Comparison of ENCODE assay signal across 24 cellular contexts in genomic region chr12:125201940-125202339, GRCh38. TPM values are rescaled to one million over a fixed set of nuclear protein-coding genes. Genes with fewer than 3 reads are reported as not detected.
"Had no signal": no experiment of that assay in that cellular context is flagged by ENCODE, and none has a peak within 500 bp of the region (broad histone marks: within the 10 kb centered on the region; RNA-seq: fewer than 3 reads in every experiment).

No MANE protein-coding gene starts in this region.

- H3K9me3 ChIP-seq: ovary, right atrium auricular region, right lobe of liver, transverse colon, upper lobe of right lung had no signal

- FAIRE-seq: islet of Langerhans, urothelium cell line had no signal

- ATAC-seq: natural killer cell; right lobe of liver; stimulated activated memory B cell treated with anti-CD40 and anti-IgM and Interleukin-4, amounts not matched to agents 10 μg/mL and 1 μg/mL and 100 μg/mL, for 72 hours; stimulated activated naive CD8-positive, alpha-beta T cell treated with anti-CD3 and anti-CD28 coated beads, Interleukin-15, amount 100 ng/mL, for 72 hours had no signal

- H3K4me2 ChIP-seq: smooth muscle cell had no signal

- DNase-seq: hypothalamus; immature natural killer cell; left ventricle myocardium inferior; mesendoderm; naive B cell; natural killer cell; nephron progenitor cell; ovary; right lobe of liver; stimulated activated CD4-positive, alpha-beta T cell treated with anti-CD3 and anti-CD28 coated beads, Interleukin-1b, Interleukin-23, amount 100 ng/mL, for 48 hours; stimulated activated CD4-positive, alpha-beta T cell treated with anti-CD3 and anti-CD28 coated beads, Interleukin-2, amount 100 ng/mL, for 48 hours; stimulated activated CD4-positive, alpha-beta T cell treated with anti-CD3 and anti-CD28 coated beads, Interleukin-4, amount 100 ng/mL, for 4 hours; stimulated activated CD8-positive, alpha-beta memory T cell treated with anti-CD3 and anti-CD28 coated beads, Interleukin-4, amount 100 ng/mL, for 48 hours; stimulated activated naive CD4-positive, alpha-beta T cell treated with Interleukin-2 at 50 U/mL for 16 hours; stimulated activated naive CD8-positive, alpha-beta T cell treated with anti-CD3 and anti-CD28 coated beads, Interleukin-15, amount 100 ng/mL, for 72 hours; substantia nigra; transverse colon; upper lobe of right lung had no signal

- H3K36me3 ChIP-seq: left ventricle myocardium inferior, ovary, right atrium auricular region, right lobe of liver, transverse colon, upper lobe of right lung had no signal

- H3K4me1 ChIP-seq: left ventricle myocardium inferior, right atrium auricular region, right lobe of liver, transverse colon, upper lobe of right lung had no signal

- H3K4me3 ChIP-seq: left ventricle myocardium inferior, lung, ovary, right atrium auricular region, right lobe of liver, smooth muscle cell, transverse colon, upper lobe of right lung had no signal

- H3K27ac ChIP-seq: left ventricle myocardium inferior, ovary, right atrium auricular region, right lobe of liver, transverse colon, upper lobe of right lung had no signal

- H3K27me3 ChIP-seq: ovary, right atrium auricular region, right lobe of liver had no signal

RNA-seq across cellular contexts. Expression of gene TMEM132B, which starts 15.8 kb away (rescaled TPM):
- total RNA-seq: natural killer cell, smooth muscle cell had no signal
- polyA plus RNA-seq: immature natural killer cell had no signal
